Comparison of ENCODE assay signal across 22 cellular contexts in the genomic region with DNA sequence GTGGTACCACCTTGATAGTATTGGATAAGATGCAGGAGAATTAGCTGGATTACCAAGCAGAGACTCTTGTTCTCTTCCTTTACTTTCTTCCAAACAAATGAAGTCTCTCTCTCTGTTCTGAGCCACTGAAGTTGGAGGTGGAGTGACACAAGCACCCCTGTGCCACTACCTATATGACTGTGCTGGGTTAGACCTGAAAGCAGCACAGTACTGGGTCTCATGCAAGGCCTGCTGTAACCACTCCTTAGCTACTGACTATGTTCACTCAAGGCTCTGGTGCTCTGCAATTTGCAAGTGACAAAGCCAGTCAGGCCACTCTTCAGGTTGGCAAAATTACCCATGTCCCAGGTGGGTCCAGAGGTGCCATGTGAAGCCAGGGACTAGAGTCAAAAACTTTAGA.
"Had no signal": no experiment of that assay in that cellular context is flagged by ENCODE, and none has a peak within 500 bp of the region (broad histone marks: within the 10 kb centered on the region; RNA-seq: fewer than 3 reads in every experiment).

No MANE protein-coding gene starts in this region.

- H3K4me3 Mint-ChIP-seq: activated CD4-positive, alpha-beta memory T cell treated with anti-CD3 and anti-CD28 coated beads for 36 hours; activated CD4-positive, alpha-beta T cell treated with anti-CD3 and anti-CD28 coated beads for 36 hours; activated CD4-positive, alpha-beta T cell treated with anti-CD3 and anti-CD28 coated beads, Interleukin-2, amount 10 ng/mL, durations not matched to agents 24 days and 14 days; activated CD8-positive, alpha-beta memory T cell treated with anti-CD3 and anti-CD28 coated beads, Interleukin-2, amount 10 ng/mL, durations not matched to agents 7 days and 5 days; activated CD8-positive, alpha-beta T cell treated with anti-CD3 and anti-CD28 coated beads, Interleukin-2, amount 10 ng/mL, durations not matched to agents 7 days and 5 days; activated naive CD4-positive, alpha-beta T cell treated with anti-CD3 and anti-CD28 coated beads, Interleukin-2, amount 10 ng/mL, durations not matched to agents 7 days and 5 days; activated naive CD8-positive, alpha-beta T cell treated with anti-CD3 and anti-CD28 coated beads, Interleukin-2, amount 10 ng/mL, durations not matched to agents 7 days and 5 days; brain had no signal

- H3K36me3 Mint-ChIP-seq: activated CD4-positive, alpha-beta memory T cell treated with anti-CD3 and anti-CD28 coated beads for 36 hours; activated CD8-positive, alpha-beta memory T cell treated with anti-CD3 and anti-CD28 coated beads, Interleukin-2, amount 10 ng/mL, durations not matched to agents 7 days and 5 days; activated naive CD4-positive, alpha-beta T cell treated with anti-CD3 and anti-CD28 coated beads, Interleukin-2, amount 10 ng/mL, durations not matched to agents 7 days and 5 days; brain had no signal

- DNase-seq: activated CD4-positive, alpha-beta memory T cell treated with anti-CD3 and anti-CD28 coated beads for 36 hours; activated CD4-positive, alpha-beta T cell treated with anti-CD3 and anti-CD28 coated beads for 36 hours; activated CD4-positive, alpha-beta T cell treated with anti-CD3 and anti-CD28 coated beads, Interleukin-2, amount 10 ng/mL, durations not matched to agents 24 days and 14 days; activated CD4-positive, CD25-positive, alpha-beta regulatory T cell; activated CD4-positive, CD25-positive, alpha-beta regulatory T cell treated with anti-CD3 and anti-CD28 coated beads, Interleukin-2, amount 50 U/mL, for 72 hours; activated CD8-positive, alpha-beta memory T cell treated with anti-CD3 and anti-CD28 coated beads, Interleukin-2, amount 10 ng/mL, durations not matched to agents 7 days and 5 days; activated CD8-positive, alpha-beta memory T cell treated with anti-CD3 and anti-CD28 coated beads, Interleukin-2, amount 50 U/mL, for 4 hours; activated CD8-positive, alpha-beta T cell treated with anti-CD3 and anti-CD28 coated beads, Interleukin-2, amount 10 ng/mL, durations not matched to agents 7 days and 5 days; activated effector memory CD4-positive, alpha-beta T cell treated with anti-CD3 and anti-CD28 coated beads, Interleukin-2, amount 50 U/mL, for 16 hours; activated naive CD4-positive, alpha-beta T cell treated with anti-CD3 and anti-CD28 coated beads, Interleukin-2, amount 10 ng/mL, durations not matched to agents 7 days and 5 days; activated naive CD8-positive, alpha-beta T cell treated with anti-CD3 and anti-CD28 coated beads, Interleukin-2, amount 10 ng/mL, durations not matched to agents 7 days and 5 days; activated T-cell treated with anti-CD3 and anti-CD28 coated beads, Interleukin-2, amount 50 U/mL, for 1 hour; central memory CD4-positive, alpha-beta T cell; cerebellar nuclear complex; colonic mucosa; effector CD8-positive, alpha-beta T cell; esophagus squamous epithelium; foreskin melanocyte had no signal

- ATAC-seq: activated CD4-positive, alpha-beta T cell treated with anti-CD3 and anti-CD28 coated beads for 36 hours; activated CD8-positive, alpha-beta memory T cell treated with anti-CD3 and anti-CD28 coated beads, Interleukin-2, amount 10 ng/mL, durations not matched to agents 7 days and 5 days; activated CD8-positive, alpha-beta T cell treated with anti-CD3 and anti-CD28 coated beads, Interleukin-2, amount 10 ng/mL, durations not matched to agents 7 days and 5 days; gastroesophageal sphincter had no signal

- H3K27me3 Mint-ChIP-seq: activated CD4-positive, alpha-beta memory T cell treated with anti-CD3 and anti-CD28 coated beads for 36 hours; activated CD4-positive, alpha-beta T cell treated with anti-CD3 and anti-CD28 coated beads for 36 hours; activated CD4-positive, alpha-beta T cell treated with anti-CD3 and anti-CD28 coated beads, Interleukin-2, amount 10 ng/mL, durations not matched to agents 24 days and 14 days; activated CD8-positive, alpha-beta memory T cell treated with anti-CD3 and anti-CD28 coated beads, Interleukin-2, amount 10 ng/mL, durations not matched to agents 7 days and 5 days; activated naive CD4-positive, alpha-beta T cell treated with anti-CD3 and anti-CD28 coated beads, Interleukin-2, amount 10 ng/mL, durations not matched to agents 7 days and 5 days; activated naive CD8-positive, alpha-beta T cell treated with anti-CD3 and anti-CD28 coated beads, Interleukin-2, amount 10 ng/mL, durations not matched to agents 7 days and 5 days; brain had no signal

- H3K9me3 Mint-ChIP-seq: activated CD4-positive, alpha-beta T cell treated with anti-CD3 and anti-CD28 coated beads, Interleukin-2, amount 10 ng/mL, durations not matched to agents 24 days and 14 days had no signal

- H3K27ac Mint-ChIP-seq: activated CD4-positive, alpha-beta memory T cell treated with anti-CD3 and anti-CD28 coated beads for 36 hours; activated CD4-positive, alpha-beta T cell treated with anti-CD3 and anti-CD28 coated beads for 36 hours; activated CD4-positive, alpha-beta T cell treated with anti-CD3 and anti-CD28 coated beads, Interleukin-2, amount 10 ng/mL, durations not matched to agents 24 days and 14 days; activated CD8-positive, alpha-beta memory T cell treated with anti-CD3 and anti-CD28 coated beads, Interleukin-2, amount 10 ng/mL, durations not matched to agents 7 days and 5 days; activated CD8-positive, alpha-beta T cell treated with anti-CD3 and anti-CD28 coated beads, Interleukin-2, amount 10 ng/mL, durations not matched to agents 7 days and 5 days; activated naive CD4-positive, alpha-beta T cell treated with anti-CD3 and anti-CD28 coated beads, Interleukin-2, amount 10 ng/mL, durations not matched to agents 7 days and 5 days; activated naive CD4-positive, alpha-beta T cell treated with anti-CD3 and anti-CD28 coated beads, Interleukin-2, amount 50 U/mL, for 72 hours; activated naive CD8-positive, alpha-beta T cell treated with anti-CD3 and anti-CD28 coated beads, Interleukin-2, amount 10 ng/mL, durations not matched to agents 7 days and 5 days; activated T-helper 2 cell treated with anti-CD3 and anti-CD28 coated beads, Interferon-gamma antibody, Interleukin-2, Interleukin-4, amounts not matched to agents 10 μg/mL and 5 μg/mL and 100 μg/mL, durations not matched to agents 14 hours and 24 hours and 36 hours; brain had no signal

- H3K4me1 Mint-ChIP-seq: activated CD4-positive, alpha-beta T cell treated with anti-CD3 and anti-CD28 coated beads for 36 hours; activated CD4-positive, alpha-beta T cell treated with anti-CD3 and anti-CD28 coated beads, Interleukin-2, amount 10 ng/mL, durations not matched to agents 24 days and 14 days; activated CD8-positive, alpha-beta memory T cell treated with anti-CD3 and anti-CD28 coated beads, Interleukin-2, amount 10 ng/mL, durations not matched to agents 7 days and 5 days; activated naive CD4-positive, alpha-beta T cell treated with anti-CD3 and anti-CD28 coated beads, Interleukin-2, amount 10 ng/mL, durations not matched to agents 7 days and 5 days; activated naive CD8-positive, alpha-beta T cell treated with anti-CD3 and anti-CD28 coated beads, Interleukin-2, amount 10 ng/mL, durations not matched to agents 7 days and 5 days; brain had no signal
